Comparison of ENCODE assay signal across 28 cellular contexts in genomic region chr11:87851827-87852226, GRCh38.
"Had no signal": no experiment of that assay in that cellular context is flagged by ENCODE, and none has a peak within 500 bp of the region (broad histone marks: within the 10 kb centered on the region; RNA-seq: fewer than 3 reads in every experiment).

No MANE protein-coding gene starts in this region.

- H3K4me3 Mint-ChIP-seq: memory B cell; mesothelial cell of epicardium; naive B cell; natural killer cell treated with Interleukin-12 subunit alpha and Interleukin-12 subunit beta and Interleukin-15 and Interleukin-18, amount 100 ng/mL, for 72 hours; neural crest cell; stimulated activated naive CD8-positive, alpha-beta T cell treated with anti-CD3 and anti-CD28 coated beads, Interleukin-15, amount 100 ng/mL, for 72 hours; type B pancreatic cell had no signal

- H2AFZ ChIP-seq: hepatocyte had no signal

- H3K27me3 ChIP-seq: colonic mucosa, esophagus muscularis mucosa, foreskin keratinocyte, gastroesophageal sphincter, heart left ventricle, hepatocyte, neutrophil, pancreas, right atrium auricular region, spleen, suprapubic skin, thyroid gland had no signal

- H3K4me1 ChIP-seq: colonic mucosa, esophagus muscularis mucosa, foreskin keratinocyte, gastroesophageal sphincter, heart left ventricle, pancreas, right atrium auricular region, spleen, suprapubic skin, thyroid gland had no signal

- H3K4me3 ChIP-seq: colonic mucosa, esophagus muscularis mucosa, gastroesophageal sphincter, heart left ventricle, hepatocyte, lung, mucosa of descending colon, pancreas, right atrium auricular region, spleen, suprapubic skin, thyroid gland had no signal

- H3K27ac Mint-ChIP-seq: memory B cell; mesothelial cell of epicardium; naive B cell; natural killer cell treated with Interleukin-12 subunit alpha and Interleukin-12 subunit beta and Interleukin-15 and Interleukin-18, amount 100 ng/mL, for 72 hours; stimulated activated naive CD8-positive, alpha-beta T cell treated with anti-CD3 and anti-CD28 coated beads, Interleukin-15, amount 100 ng/mL, for 72 hours; type B pancreatic cell had no signal

- H3K9me3 ChIP-seq: colonic mucosa, esophagus muscularis mucosa, gastroesophageal sphincter, heart left ventricle, mucosa of descending colon, neutrophil, pancreas, right atrium auricular region, spleen, suprapubic skin, thyroid gland had no signal

- H3K36me3 Mint-ChIP-seq: memory B cell; mesothelial cell of epicardium; naive B cell; natural killer cell treated with Interleukin-12 subunit alpha and Interleukin-12 subunit beta and Interleukin-15 and Interleukin-18, amount 100 ng/mL, for 72 hours; type B pancreatic cell had no signal

- H3K27ac ChIP-seq: colonic mucosa, esophagus muscularis mucosa, foreskin keratinocyte, gastroesophageal sphincter, heart left ventricle, hepatocyte, neutrophil, pancreas, right atrium auricular region, spleen, suprapubic skin, thyroid gland had no signal

- H3K36me3 ChIP-seq: colonic mucosa, esophagus muscularis mucosa, gastroesophageal sphincter, heart left ventricle, neutrophil, pancreas, right atrium auricular region, spleen, suprapubic skin, thyroid gland had no signal

- H3K9me3 Mint-ChIP-seq: mesothelial cell of epicardium; neural crest cell; stimulated activated naive CD8-positive, alpha-beta T cell treated with anti-CD3 and anti-CD28 coated beads, Interleukin-15, amount 100 ng/mL, for 72 hours; type B pancreatic cell had no signal

- H3K4me2 ChIP-seq: hepatocyte had no signal

- DNase-seq: colonic mucosa; dermis blood vessel endothelial cell; effector memory CD4-positive, alpha-beta T cell; heart left ventricle; kidney; mucosa of descending colon; naive B cell; pancreas; spleen; stimulated activated CD4-positive, alpha-beta T cell treated with anti-CD3 and anti-CD28 coated beads, Interleukin-2, amount 100 ng/mL, for 48 hours; stimulated activated naive CD4-positive, alpha-beta T cell; stimulated activated naive CD8-positive, alpha-beta T cell treated with anti-CD3 and anti-CD28 coated beads, Interleukin-15, amount 100 ng/mL, for 72 hours; thyroid gland had no signal

- ATAC-seq: gastroesophageal sphincter; heart left ventricle; left lobe of liver; mucosa of descending colon; natural killer cell treated with Interleukin-12 subunit alpha and Interleukin-12 subunit beta and Interleukin-15 and Interleukin-18, amount 100 ng/mL, for 72 hours; pancreas; sciatic nerve; stimulated activated naive CD8-positive, alpha-beta T cell treated with anti-CD3 and anti-CD28 coated beads, Interleukin-15, amount 100 ng/mL, for 72 hours had no signal

- H3K4me1 Mint-ChIP-seq: memory B cell; naive B cell; stimulated activated naive CD8-positive, alpha-beta T cell treated with anti-CD3 and anti-CD28 coated beads, Interleukin-15, amount 100 ng/mL, for 72 hours had no signal
